ENCODE assay signal across 7 cellular contexts in genomic region chr17:2171725-2172446, GRCh38.
DNase-seq lines count a peak whose midpoint lies in the region; ATAC-seq and TF ChIP-seq lines count a peak whose summit lies in the region.

No MANE protein-coding gene starts in this region.

- no peak overlapping the region for H3K23ac ChIP-seq in mesenchymal stem cell (ENCODE audit: low read length in 2 of 2)

- no peaks in the 10 kb centered on the region for H3K4me1 ChIP-seq in colonic mucosa
- peaks cover 23% of the 10 kb centered on the region for H3K4me1 ChIP-seq in mesenchymal stem cell (ENCODE audit: control insufficient read depth, insufficient read depth, low read depth, low read length)
- peaks cover 54% of the 10 kb centered on the region for H3K4me1 ChIP-seq in upper lobe of right lung

- H3K9ac ChIP-seq in colonic mucosa (ENCODE audit: low read depth in 2 of 2, low read length in 2 of 2): peak overlapping the region in 1 of 2 donors; percentile 64
- peak overlapping the region; percentile 85 for H3K9ac ChIP-seq in mesenchymal stem cell (ENCODE audit: low read length)

- H3K4me2 ChIP-seq in mesenchymal stem cell (ENCODE audit: low read length, poor library complexity, severe bottlenecking): peak overlapping the region; percentile 50

- H3K27ac ChIP-seq in colonic mucosa (peak overlapping the region; percentile 69), mesenchymal stem cell (ENCODE audit: low read length, poor library complexity, severe bottlenecking) (peak overlapping the region; percentile 87), upper lobe of right lung (peak overlapping the region; percentile 83), WERI-Rb-1 (no peak overlapping the region)

- H3K79me1 ChIP-seq in mesenchymal stem cell (replicated peaks; ENCODE audit: low read length, poor library complexity, severe bottlenecking): peaks cover 18% of the 10 kb centered on the region

- CTCF ChIA-PET in HEK293T (lab: Yijun Ruan, JAX): interaction anchor here (0.7 kb wide), 1 partner anchor 24 kb away, joined by 5 read pairs; no protein-coding TSS in a partner anchor

- H2BK5ac ChIP-seq in mesenchymal stem cell (ENCODE audit: low read depth, low read length, poor library complexity, severe bottlenecking): peak overlapping the region; percentile 67

- peak overlapping the region; percentile 59 for H4K8ac ChIP-seq in mesenchymal stem cell (ENCODE audit: low read length)

- no peaks in the 10 kb centered on the region for H3K9me3 ChIP-seq in colonic mucosa
- no peaks in the 10 kb centered on the region for H3K9me3 ChIP-seq in mesenchymal stem cell (ENCODE audit: control insufficient read depth, low read length)
- H3K9me3 ChIP-seq in upper lobe of right lung: no peaks in the 10 kb centered on the region
- no peaks in the 10 kb centered on the region for H3K9me3 ChIP-seq in WERI-Rb-1 (ENCODE audit: severe bottlenecking)

- no peak overlapping the region for H2BK15ac ChIP-seq in mesenchymal stem cell (ENCODE audit: low read depth, poor library complexity, severe bottlenecking)

- POLR2A ChIA-PET in HEK293T (lab: Yijun Ruan, JAX): interaction anchor here (1.5 kb wide), 1 partner anchor 90 kb away, joined by 3 read pairs; no protein-coding TSS in a partner anchor

- no peak for TF ChIP-seq CTCF in colonic mucosa (IDR thresholded peaks at IDR 0.05)
- no peak for TF ChIP-seq CTCF in upper lobe of right lung (IDR thresholded peaks at IDR 0.05)
- no peak for TF ChIP-seq CTCF in WERI-Rb-1 (IDR thresholded peaks at IDR 0.05; ENCODE audit: low read depth, low read length)

- peak overlapping the region; percentile 29 to 69 for H3K4ac ChIP-seq in mesenchymal stem cell (ENCODE audit: low read depth in 1 of 2, low read length in 2 of 2)

- intact Hi-C loops in colonic mucosa (cut with DNase I) (loop anchor here (5.0 to 10.0 kb wide), 2 partner anchors 63 to 115 kb away; partner anchors contain the start of gene HIC1), upper lobe of right lung (cut with DNase I) (no loop called here)

- H2BK12ac ChIP-seq in mesenchymal stem cell (ENCODE audit: low read length in 2 of 2): peak overlapping the region; percentile 70 to 80

- no peak overlapping the region for H3K4me3 ChIP-seq in colonic mucosa
- peak overlapping the region in 1 of 2 experiments; percentile 32 for H3K4me3 ChIP-seq in mesenchymal stem cell (ENCODE audit: insufficient read depth in 1 of 2, low read depth in 1 of 2, low read length in 2 of 2)
- no peak overlapping the region for H3K4me3 ChIP-seq in upper lobe of right lung
- no peak overlapping the region for H3K4me3 ChIP-seq in WERI-Rb-1 (ENCODE audit: low read depth, low read length)

- peak overlapping the region; percentile 81 for H2BK120ac ChIP-seq in mesenchymal stem cell (ENCODE audit: low read depth, low read length)

- no peak overlapping the region for H2AFZ ChIP-seq in mesenchymal stem cell (ENCODE audit: low read depth, low read length)

- peak; percentile 87 for ATAC-seq in upper lobe of right lung

- peak overlapping the region; percentile 70 for H4K91ac ChIP-seq in mesenchymal stem cell (ENCODE audit: low read length)

- peak overlapping the region; percentile 49 to 88 for H3K18ac ChIP-seq in mesenchymal stem cell (ENCODE audit: low read depth in 1 of 2, low read length in 2 of 2)

- no peak overlapping the region for H3K14ac ChIP-seq in mesenchymal stem cell (ENCODE audit: low read length in 2 of 2)

- DNase-seq in NCI-H2107 (lab: John Stamatoyannopoulos, UW) (peak; percentile 7), colonic mucosa (peak; percentile 63), mesenchymal stem cell (peak; percentile 99), upper lobe of right lung (peak; percentile 83), WERI-Rb-1 (no peak), HEK293T (ENCODE audit: extremely low spot score) (no peak), DMS53 (lab: John Stamatoyannopoulos, UW) (no peak)

- H2AK5ac ChIP-seq in mesenchymal stem cell (ENCODE audit: low read length, severe bottlenecking): peak overlapping the region; percentile 49

- no peaks in the 10 kb centered on the region for H3K36me3 ChIP-seq in colonic mucosa
- peaks cover 15 to 40% of the 10 kb centered on the region in 2 experiments for H3K36me3 ChIP-seq in mesenchymal stem cell (ENCODE audit: control insufficient read depth in 1 of 2, insufficient read depth in 2 of 2, low read depth in 1 of 2, low read length in 2 of 2)
- H3K36me3 ChIP-seq in upper lobe of right lung: peaks cover 6% of the 10 kb centered on the region
- H3K36me3 ChIP-seq in WERI-Rb-1: peaks cover 33% of the 10 kb centered on the region

- H3K27me3 ChIP-seq in colonic mucosa (no peaks in the 10 kb centered on the region), mesenchymal stem cell (ENCODE audit: control insufficient read depth in 1 of 2, insufficient read depth in 1 of 2, low read length in 2 of 2) (no peaks in the 10 kb centered on the region), upper lobe of right lung (no peaks in the 10 kb centered on the region), WERI-Rb-1 (ENCODE audit: insufficient read depth, low read depth, severe bottlenecking) (no peaks in the 10 kb centered on the region)

- WGBS in mesenchymal stem cell: 8% methylated on average over 5 of the region's 11 CpGs

TF ChIP-seq in HEK293T, 16 proteins besides CTCF, POLR2A, EP300 and RAD21:
- TF ChIP-seq CTBP1 (IDR thresholded peaks at IDR 0.05; ENCODE audit: borderline replicate concordance) (no peak), FOXM1 (IDR thresholded peaks at IDR 0.05; ENCODE audit: borderline replicate concordance) (no peak), LEF1 (IDR thresholded peaks at IDR 0.05; ENCODE audit: borderline replicate concordance) (no peak), FOXA1 (IDR thresholded peaks at IDR 0.05) (no peak), TARDBP (IDR thresholded peaks at IDR 0.05) (no peak), SP1 (IDR thresholded peaks at IDR 0.05) (no peak), BHLHE40 (IDR thresholded peaks at IDR 0.05; ENCODE audit: borderline replicate concordance) (no peak), HDGF (IDR thresholded peaks at IDR 0.05; ENCODE audit: borderline replicate concordance) (no peak), ARNT (IDR thresholded peaks at IDR 0.05) (no peak), NFRKB (IDR thresholded peaks at IDR 0.05) (no peak), L3MBTL2 (conservative IDR thresholded peaks at IDR 0.05) (no peak), PKNOX1 (IDR thresholded peaks at IDR 0.05) (no peak), FOXK2 (IDR thresholded peaks at IDR 0.05) (no peak)
TF ChIP-seq in HEK293T: peak in this region for 0.

Comparison
In these comparisons a context has a peak if more than half of its experiments do, and no peak if none do; other contexts are left out.
1. DNase-seq: peak in NCI-H2107 (single experiment), colonic mucosa (single experiment), mesenchymal stem cell (single experiment) and upper lobe of right lung (single experiment); none in WERI-Rb-1 (single experiment), HEK293T (single experiment) and DMS53 (single experiment).